Comparison of ENCODE assay signal across 9 cellular contexts in the genomic region with DNA sequence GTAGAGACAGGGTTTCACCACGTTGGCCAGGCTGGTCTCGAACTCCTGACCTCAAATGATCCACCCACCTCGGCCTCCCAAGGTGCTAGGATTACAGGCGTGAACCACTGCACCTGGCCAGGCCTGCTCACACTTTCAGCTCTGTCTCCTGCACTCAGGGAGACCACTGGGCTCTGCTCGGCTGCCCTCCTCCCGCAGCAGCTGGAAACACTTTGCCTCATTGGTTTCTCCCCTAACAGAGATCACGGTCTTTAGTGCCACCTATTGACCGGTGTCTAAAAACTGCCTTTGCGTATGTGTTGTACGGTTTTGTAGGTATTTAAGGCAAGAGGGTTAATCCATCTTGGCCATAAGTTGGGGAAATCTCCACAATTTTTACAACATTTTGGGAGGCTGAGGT. TPM values are rescaled to one million over a fixed set of nuclear protein-coding genes. Genes with fewer than 3 reads are reported as not detected.
DNase-seq lines count a peak whose midpoint lies in the region; FAIRE-seq and TF ChIP-seq lines count a peak whose summit lies in the region.
"Not testable (repeated sequence)": the region's sequence is repeated elsewhere in the genome, so short reads cannot be mapped to it uniquely, and the experiment has no call there.
"Had no signal": no experiment of that assay in that cellular context is flagged by ENCODE, and none has a peak within 500 bp of the region (broad histone marks: within the 10 kb centered on the region; RNA-seq: fewer than 3 reads in every experiment).

No MANE protein-coding gene starts in this region.

- H3K36me3 ChIP-seq in GM06990 (ENCODE audit: control insufficient read depth, insufficient read depth, low read length); HEK293 (ENCODE audit: control insufficient read depth in 2 of 2, insufficient read depth in 1 of 2, low read length in 2 of 2): not testable (repeated sequence)

- FAIRE-seq in A204.1 (lab: Jason Lieb, UNC): peak; percentile 86

- not testable (repeated sequence) for H3K27me3 ChIP-seq in GM06990 (replicated peaks; ENCODE audit: control insufficient read depth, insufficient read depth, low read length)

- H3K4me3 ChIP-seq in GM06990 (replicated peaks; ENCODE audit: low read depth, low read length); HEK293 (ENCODE audit: low read depth, low read length): not testable (repeated sequence)

- POLR2A ChIA-PET in HEK293 (lab: Yijun Ruan, JAX): not testable (repeated sequence)

- TF ChIP-seq CTCF in GM06990 (IDR thresholded peaks at IDR 0.05; ENCODE audit: insufficient read depth, low read length, poor library complexity, severe bottlenecking) (peak; percentile 50), HEK293 (tag by site-specific recombination; IDR thresholded peaks at IDR 0.05) (peak; percentile 43; the same call in 1 of the 2 replicates), neural crest cell (conservative IDR thresholded peaks at IDR 0.05) (peak; percentile 70)

- not testable (repeated sequence) for H3K27me3 Mint-ChIP-seq in neural crest cell (ENCODE audit: low read depth)

- not testable (repeated sequence) for H3K4me1 ChIP-seq in HEK293 (ENCODE audit: control insufficient read depth, insufficient read depth, low read length)

- not testable (repeated sequence) for H3K27ac ChIP-seq in HEK293 (ENCODE audit: extremely low read depth, low read depth, low read length)

- not testable (repeated sequence) for H3K9me3 ChIP-seq in HEK293 (ENCODE audit: control insufficient read depth, insufficient read depth, low read depth, low read length)

- H3K4me3 Mint-ChIP-seq in neural crest cell: not testable (repeated sequence)

- H3K27ac Mint-ChIP-seq in neural crest cell (ENCODE audit: unreplicated experiment): not testable (repeated sequence)

- not testable (repeated sequence) for H3K9me3 Mint-ChIP-seq in neural crest cell

- not testable (repeated sequence) for H3K36me3 Mint-ChIP-seq in neural crest cell (ENCODE audit: low read depth)

- peak; percentile 14 for DNase-seq in GM06990 (ENCODE audit: extremely low read depth, insufficient read length)
- peak; percentile 92 for DNase-seq in NAMALWA (ENCODE audit: low spot score)
- DNase-seq in NOMO-1 treated with DMSO at 0.1 percent for 48 hours (lab: John Stamatoyannopoulos, UW; ENCODE audit: unreplicated experiment): peak; percentile 55
- peak; percentile 4 for DNase-seq in activated T-cell treated with anti-CD3 and anti-CD28 coated beads for 24 hours (ENCODE audit: low read depth)
- DNase-seq in fibroblast of the conjunctiva (ENCODE audit: low read depth): peak; percentile 32
- DNase-seq in neural crest cell (ENCODE audit: low read depth, low spot score): peak; percentile 20

- CTCF ChIA-PET in HEK293 (lab: Yijun Ruan, JAX): interaction anchor here (0.6 to 16.4 kb wide), 18 partner anchors 9 to 909 kb away, joined by 3 to 533 read pairs (median 4); partner anchors contain the start of gene LMTK2

- H3K4me1 Mint-ChIP-seq in neural crest cell: not testable (repeated sequence)

TF ChIP-seq in HEK293, 187 proteins besides CTCF, POLR2A, EP300 and RAD21:
- TF ChIP-seq, protein P1, sequence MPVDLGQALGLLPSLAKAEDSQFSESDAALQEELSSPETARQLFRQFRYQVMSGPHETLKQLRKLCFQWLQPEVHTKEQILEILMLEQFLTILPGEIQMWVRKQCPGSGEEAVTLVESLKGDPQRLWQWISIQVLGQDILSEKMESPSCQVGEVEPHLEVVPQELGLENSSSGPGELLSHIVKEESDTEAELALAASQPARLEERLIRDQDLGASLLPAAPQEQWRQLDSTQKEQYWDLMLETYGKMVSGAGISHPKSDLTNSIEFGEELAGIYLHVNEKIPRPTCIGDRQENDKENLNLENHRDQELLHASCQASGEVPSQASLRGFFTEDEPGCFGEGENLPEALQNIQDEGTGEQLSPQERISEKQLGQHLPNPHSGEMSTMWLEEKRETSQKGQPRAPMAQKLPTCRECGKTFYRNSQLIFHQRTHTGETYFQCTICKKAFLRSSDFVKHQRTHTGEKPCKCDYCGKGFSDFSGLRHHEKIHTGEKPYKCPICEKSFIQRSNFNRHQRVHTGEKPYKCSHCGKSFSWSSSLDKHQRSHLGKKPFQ (tag by site-specific recombination; IDR thresholded peaks at IDR 0.05): peak; percentile 44; the same call in 1 of the 2 replicates
- TF ChIP-seq PRDM10 (tag by site-specific recombination; IDR thresholded peaks at IDR 0.05) (peak; percentile 49), GLIS1 (tag by site-specific recombination; IDR thresholded peaks at IDR 0.05) (peak; percentile 43), ZNF654 (tag by site-specific recombination; IDR thresholded peaks at IDR 0.05; ENCODE audit: low read depth) (peak; percentile 84), ZBTB17 (tag by site-specific recombination; IDR thresholded peaks at IDR 0.05) (peak; percentile 12; the same call in 1 of the 2 replicates)

RNA-seq across cellular contexts. Expression of gene OCM2, which starts 23.4 kb away (rescaled TPM):
- total RNA-seq in neural crest cell: not detected in 2 replicates
- total RNA-seq: thoracic aorta had no signal

Comparison
In these comparisons a context has a peak if more than half of its experiments do, and no peak if none do; other contexts are left out.
1. DNase-seq: peak in every context shown above with its lines; median percentile 92 in NAMALWA; 55 in NOMO-1 treated with DMSO at 0.1 percent for 48 hours; 32 in fibroblast of the conjunctiva; 20 in neural crest cell; 14 in GM06990; 4 in activated T-cell treated with anti-CD3 and anti-CD28 coated beads for 24 hours.